2 cellular contexts compared by ENCODE assay signal in genomic region chr1:45033356-45033755, GRCh38.
TF ChIP-seq lines count a peak whose summit lies in the region.

No MANE protein-coding gene starts in this region.

TF ChIP-seq in GM12891, 5 proteins besides CTCF, POLR2A, EP300 and RAD21 (continued from another document):
- TF ChIP-seq PAX5 (IDR thresholded peaks at IDR 0.05; ENCODE audit: insufficient read depth, low read length, severe bottlenecking) = no peak
TF ChIP-seq in GM12891: peak in this region for 1.

TF ChIP-seq in GM12878, 131 proteins besides CTCF, POLR2A, EP300 and RAD21:
- no peak for TF ChIP-seq ZBTB33 (IDR thresholded peaks at IDR 0.05)
- no peak for TF ChIP-seq SP1 (IDR thresholded peaks at IDR 0.05; ENCODE audit: low read depth, low read length)
- TF ChIP-seq, protein P1, sequence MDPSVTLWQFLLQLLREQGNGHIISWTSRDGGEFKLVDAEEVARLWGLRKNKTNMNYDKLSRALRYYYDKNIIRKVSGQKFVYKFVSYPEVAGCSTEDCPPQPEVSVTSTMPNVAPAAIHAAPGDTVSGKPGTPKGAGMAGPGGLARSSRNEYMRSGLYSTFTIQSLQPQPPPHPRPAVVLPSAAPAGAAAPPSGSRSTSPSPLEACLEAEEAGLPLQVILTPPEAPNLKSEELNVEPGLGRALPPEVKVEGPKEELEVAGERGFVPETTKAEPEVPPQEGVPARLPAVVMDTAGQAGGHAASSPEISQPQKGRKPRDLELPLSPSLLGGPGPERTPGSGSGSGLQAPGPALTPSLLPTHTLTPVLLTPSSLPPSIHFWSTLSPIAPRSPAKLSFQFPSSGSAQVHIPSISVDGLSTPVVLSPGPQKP (IDR thresholded peaks at IDR 0.05; ENCODE audit: low read depth, low read length) = no peak
- TF ChIP-seq ZNF24 (IDR thresholded peaks at IDR 0.05) = peak; percentile 72
- no peak for TF ChIP-seq MXI1 (IDR thresholded peaks at IDR 0.05; ENCODE audit: low read depth, low read length)
- TF ChIP-seq RUNX3 (IDR thresholded peaks at IDR 0.05; ENCODE audit: low read length) = peak; percentile 70
- peak; percentile 45; the same call in 1 of the 2 replicates for TF ChIP-seq SPI1 (IDR thresholded peaks at IDR 0.05; ENCODE audit: borderline replicate concordance, insufficient read depth, low read depth, low read length)
- no peak for TF ChIP-seq IRF4 (IDR thresholded peaks at IDR 0.05; ENCODE audit: low read depth, low read length)
- no peak for TF ChIP-seq CREB1 (IDR thresholded peaks at IDR 0.05; ENCODE audit: low read depth)
- TF ChIP-seq MYB (IDR thresholded peaks at IDR 0.05; ENCODE audit: borderline replicate concordance, low read depth, low read length) = no peak
- no peak for TF ChIP-seq YBX1 (IDR thresholded peaks at IDR 0.05)
- no peak for TF ChIP-seq ZNF274 (IDR thresholded peaks at IDR 0.05; ENCODE audit: insufficient read depth, insufficient read length)
- no peak for TF ChIP-seq EGR1 (IDR thresholded peaks at IDR 0.05; ENCODE audit: borderline replicate concordance in 1 of 2, low read depth in 2 of 2, low read length in 2 of 2)
- TF ChIP-seq SREBF2 (IDR thresholded peaks at IDR 0.05; ENCODE audit: low read length) = no peak
- no peak for TF ChIP-seq BCLAF1 (IDR thresholded peaks at IDR 0.05)
- no peak for TF ChIP-seq PBX3 (IDR thresholded peaks at IDR 0.05; ENCODE audit: insufficient replicate concordance, low read depth, low read length)
- no peak for TF ChIP-seq HDGF (IDR thresholded peaks at IDR 0.05)
- no peak for TF ChIP-seq ZSCAN29 (IDR thresholded peaks at IDR 0.05)
- TF ChIP-seq MLLT1 (IDR thresholded peaks at IDR 0.05) = no peak
- no peak for TF ChIP-seq ZNF592 (IDR thresholded peaks at IDR 0.05)
- TF ChIP-seq TBL1XR1 (IDR thresholded peaks at IDR 0.05; ENCODE audit: low read depth, low read length) = no peak
- TF ChIP-seq HCFC1 (IDR thresholded peaks at IDR 0.05; ENCODE audit: low read length) = no peak
- TF ChIP-seq ZNF687 (IDR thresholded peaks at IDR 0.05) = no peak
- no peak for TF ChIP-seq SMAD1 (IDR thresholded peaks at IDR 0.05; ENCODE audit: low read depth, partially characterized antibody)
